In genomic region chrX:151825927-151826471, GRCh38 we compare ENCODE assay signal across 11 cellular contexts.
DNase-seq lines count a peak whose midpoint lies in the region; ATAC-seq and TF ChIP-seq lines count a peak whose summit lies in the region.
"Had no signal": no experiment of that assay in that cellular context is flagged by ENCODE, and none has a peak within 500 bp of the region (broad histone marks: within the 10 kb centered on the region; RNA-seq: fewer than 3 reads in every experiment).

No MANE protein-coding gene starts in this region.

- no peaks in the 10 kb centered on the region for H3K9me2 ChIP-seq in PC-3 (replicated peaks; ENCODE audit: low read length)

- H4K20me1 ChIP-seq in PC-3 (ENCODE audit: low read length): no peaks in the 10 kb centered on the region
- H4K20me1 ChIP-seq in fibroblast of lung (ENCODE audit: control insufficient read depth, extremely low read depth, insufficient read depth, low read length): no peaks in the 10 kb centered on the region

- no peaks in the 10 kb centered on the region for H3F3A ChIP-seq in PC-3 (ENCODE audit: low read length, unreplicated experiment)

- intact Hi-C loops in PC-3 (cut with micrococcal nuclease): no loop called here

- ATAC-seq in PC-3 (no peak), GM19328 (IDR thresholded peaks at IDR 0.05; ENCODE audit: unreplicated experiment) (no peak), GM21423 (IDR thresholded peaks at IDR 0.05; ENCODE audit: unreplicated experiment) (no peak)
- ATAC-seq in activated CD4-positive, CD25-positive, alpha-beta regulatory T cell treated with anti-CD3 and anti-CD28 coated beads, Interleukin-2, amount 50 U/mL, for 24 hours: no peak

- no peak overlapping the region for H2AFZ ChIP-seq in PC-3 (ENCODE audit: low read length)
- no peak overlapping the region for H2AFZ ChIP-seq in fibroblast of lung (ENCODE audit: low read length)

- CTCF ChIA-PET in PC-3 (lab: Charles Lee): no interaction called here

- H3K27me3 ChIP-seq in PC-3 (ENCODE audit: low read length) (no peaks in the 10 kb centered on the region), fibroblast of lung (ENCODE audit: control insufficient read depth, insufficient read depth, low read length) (no peaks in the 10 kb centered on the region)

- no peak overlapping the region for H3K9ac ChIP-seq in PC-3 (ENCODE audit: low read length)
- no peak overlapping the region for H3K9ac ChIP-seq in fibroblast of lung (ENCODE audit: insufficient read depth, low read length)

- H3K9me3 ChIP-seq in PC-3 (ENCODE audit: low read length): no peaks in the 10 kb centered on the region
- H3K9me3 ChIP-seq in fibroblast of lung (ENCODE audit: control insufficient read depth, insufficient read depth, low read depth, low read length): no peaks in the 10 kb centered on the region

- peak; percentile 58 for DNase-seq in DMS79 (lab: John Stamatoyannopoulos, UW)
- DNase-seq in PC-3: peak; percentile 22
- DNase-seq in fibroblast of lung (ENCODE audit: low read depth in 2 of 2): peak; percentile 72 to 91
- DNase-seq in non-pigmented ciliary epithelial cell (ENCODE audit: low read depth): peak; percentile 48
- no peak for DNase-seq in NAMALWA (ENCODE audit: low spot score)
- DNase-seq: activated CD4-positive, alpha-beta T cell treated with anti-CD3 and anti-CD28 coated beads, Interleukin-2, amount 10 ng/mL, durations not matched to agents 7 days and 5 days; anterior cingulate cortex; kidney had no signal

- H3K4me3 ChIP-seq in PC-3 (ENCODE audit: low read length): no peak overlapping the region
- no peak overlapping the region for H3K4me3 ChIP-seq in fibroblast of lung (replicated peaks in 1 of 4; ENCODE audit: control extremely low read depth in 1 of 4, insufficient read depth in 1 of 4, low read depth in 3 of 4, low read length in 4 of 4)

- H3K36me3 ChIP-seq in PC-3 (ENCODE audit: low read depth, low read length) (no peaks in the 10 kb centered on the region), fibroblast of lung (ENCODE audit: control insufficient read depth, insufficient read depth, low read length) (no peaks in the 10 kb centered on the region)

- no peaks in the 10 kb centered on the region for H3K4me1 ChIP-seq in PC-3 (ENCODE audit: insufficient read depth, low read length)
- no peaks in the 10 kb centered on the region for H3K4me1 ChIP-seq in fibroblast of lung (ENCODE audit: control insufficient read depth, extremely low read depth, insufficient read depth, low read length)

- no TSS peak for BruUV-seq in PC-3 (replicated peaks; lab: Mats Ljungman, UMichigan)

- no peak overlapping the region for H3K27ac ChIP-seq in PC-3 (ENCODE audit: low read length)
- H3K27ac ChIP-seq in fibroblast of lung (ENCODE audit: insufficient read depth, low read length): no peak overlapping the region

- H3K4me2 ChIP-seq in PC-3 (ENCODE audit: low read length): no peak overlapping the region
- no peak overlapping the region for H3K4me2 ChIP-seq in fibroblast of lung (ENCODE audit: extremely low read depth, insufficient read depth, low read length)

- TF ChIP-seq CTCF in PC-3 (conservative IDR thresholded peaks at IDR 0.05; ENCODE audit: low read depth, low read length): no peak
- peak; percentile 15 to 33 for TF ChIP-seq CTCF in fibroblast of lung (conservative IDR thresholded peaks at IDR 0.05 in 1 of 2, IDR thresholded peaks at IDR 0.05 in 1 of 2; ENCODE audit: low read depth in 1 of 2, low read length in 2 of 2)

- H3K79me2 ChIP-seq in PC-3 (ENCODE audit: low read length) (no peaks in the 10 kb centered on the region), fibroblast of lung (ENCODE audit: control insufficient read depth, insufficient read depth, low read length) (no peaks in the 10 kb centered on the region)

- POLR2A ChIA-PET in PC-3 (lab: Charles Lee; ENCODE audit: unreplicated experiment): no interaction called here
